Comparison of ENCODE assay signal across 13 cellular contexts in the genomic region with DNA sequence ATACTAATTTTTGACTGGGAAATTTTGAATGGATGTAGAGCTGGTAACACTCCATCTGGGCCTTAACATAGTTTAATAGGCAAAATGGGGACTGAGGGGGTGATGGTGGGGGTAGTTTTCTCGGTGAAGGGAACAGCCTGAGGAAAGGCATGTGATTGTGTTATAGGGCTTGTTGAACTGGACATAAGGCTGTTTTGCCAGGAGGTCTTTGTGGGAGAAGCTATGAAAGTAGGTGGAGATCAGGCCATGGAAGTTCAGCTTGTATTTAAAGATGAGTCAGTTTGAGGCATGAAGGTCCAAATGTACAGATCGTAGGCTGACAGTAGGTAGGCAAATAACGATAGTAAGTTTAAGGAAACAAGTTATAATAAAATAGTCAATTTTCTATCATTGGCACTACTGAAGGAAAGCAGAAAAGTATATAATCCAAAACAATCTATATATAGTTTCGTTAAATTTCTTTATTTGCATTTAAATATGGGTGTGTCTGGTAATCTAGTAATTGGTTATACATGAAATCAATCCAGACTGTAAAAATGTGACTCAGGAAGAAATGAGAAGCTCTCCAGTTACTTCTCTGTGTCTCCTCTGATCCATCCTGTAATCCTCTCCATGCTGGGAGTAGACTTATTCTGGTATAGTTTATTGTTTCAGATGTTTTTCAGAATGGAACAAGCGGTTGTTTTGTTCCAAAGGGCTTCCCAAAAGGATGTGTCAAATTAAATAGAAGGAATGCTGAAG. TPM values are rescaled to one million over a fixed set of nuclear protein-coding genes. Genes with fewer than 3 reads are reported as not detected.
DNase-seq lines count a peak whose midpoint lies in the region; ATAC-seq and TF ChIP-seq lines count a peak whose summit lies in the region.
"Had no signal": no experiment of that assay in that cellular context is flagged by ENCODE, and none has a peak within 500 bp of the region (broad histone marks: within the 10 kb centered on the region; RNA-seq: fewer than 3 reads in every experiment).

No MANE protein-coding gene starts in this region.

- no peaks in the 10 kb centered on the region for H3K9me3 Mint-ChIP-seq in activated CD4-positive, alpha-beta memory T cell treated with anti-CD3 and anti-CD28 coated beads, Interleukin-2, amount 10 ng/mL, durations not matched to agents 7 days and 5 days
- no peaks in the 10 kb centered on the region for H3K9me3 Mint-ChIP-seq in activated CD4-positive, alpha-beta memory T cell treated with anti-CD3 and anti-CD28 coated beads for 36 hours
- H3K9me3 Mint-ChIP-seq in dendritic cell treated with granulocyte-macrophage colony-stimulating factor and Interleukin-4, amounts not matched to agents 40 ng/mL and 50 ng/mL, for 4 days = no peaks in the 10 kb centered on the region
- H3K9me3 Mint-ChIP-seq in osteocyte (ENCODE audit: unreplicated experiment) = no peaks in the 10 kb centered on the region

- ATAC-seq in HG03442 (IDR thresholded peaks at IDR 0.05; ENCODE audit: unreplicated experiment) = no peak

- H3K4me3 Mint-ChIP-seq in activated CD4-positive, alpha-beta memory T cell treated with anti-CD3 and anti-CD28 coated beads, Interleukin-2, amount 10 ng/mL, durations not matched to agents 7 days and 5 days = peak overlapping the region; percentile 10
- H3K4me3 Mint-ChIP-seq in activated CD4-positive, alpha-beta memory T cell treated with anti-CD3 and anti-CD28 coated beads for 36 hours = no peak overlapping the region
- H3K4me3 Mint-ChIP-seq in dendritic cell treated with granulocyte-macrophage colony-stimulating factor and Interleukin-4, amounts not matched to agents 40 ng/mL and 50 ng/mL, for 4 days = no peak overlapping the region
- peak overlapping the region; percentile 7 for H3K4me3 Mint-ChIP-seq in osteocyte (ENCODE audit: unreplicated experiment)

- no peak for DNase-seq in activated CD4-positive, alpha-beta memory T cell treated with anti-CD3 and anti-CD28 coated beads, Interleukin-2, amount 10 ng/mL, durations not matched to agents 7 days and 5 days
- no peak for DNase-seq in activated CD4-positive, alpha-beta memory T cell treated with anti-CD3 and anti-CD28 coated beads for 36 hours
- DNase-seq in MG63 (no peak), osteocyte (ENCODE audit: extremely low spot score, unreplicated experiment) (no peak), KBM-7 (no peak)
- DNase-seq in stimulated activated naive CD4-positive, alpha-beta T cell (lab: John Stamatoyannopoulos, UW) = no peak
- DNase-seq: activated CD4-positive, alpha-beta T cell treated with anti-CD3 and anti-CD28 coated beads for 1 hour; dermis blood vessel endothelial cell; NCI-H526; spleen had no signal

- CTCF ChIA-PET in activated CD4-positive, alpha-beta memory T cell treated with anti-CD3 and anti-CD28 coated beads, Interleukin-2, amount 10 ng/mL, durations not matched to agents 7 days and 5 days (lab: Charles Lee) = interaction anchor here (1.5 to 2.1 kb wide), 2 partner anchors 29 to 91 kb away, joined by 3 to 8 read pairs; a partner anchor contains a TSS
- CTCF ChIA-PET in activated CD4-positive, alpha-beta memory T cell treated with anti-CD3 and anti-CD28 coated beads for 36 hours (lab: Charles Lee) = interaction anchor here (1.5 to 3.7 kb wide), 2 partner anchors 35 to 92 kb away, joined by 3 to 31 read pairs; a partner anchor contains a TSS

- POLR2A ChIA-PET in activated CD4-positive, alpha-beta memory T cell treated with anti-CD3 and anti-CD28 coated beads, Interleukin-2, amount 10 ng/mL, durations not matched to agents 7 days and 5 days (lab: Charles Lee) = interaction anchor here (0.6 to 2.9 kb wide), 2 partner anchors 29 to 92 kb away, joined by 3 to 16 read pairs; a partner anchor contains a TSS
- POLR2A ChIA-PET in activated CD4-positive, alpha-beta memory T cell treated with anti-CD3 and anti-CD28 coated beads for 36 hours (lab: Charles Lee) = interaction anchor here (4.1 kb wide), 1 partner anchor 91 kb away, joined by 69 read pairs; a partner anchor contains a TSS

- H3K36me3 ChIP-seq in MG63 = no peaks in the 10 kb centered on the region
- H3K36me3 ChIP-seq: spleen had no signal

- no peaks in the 10 kb centered on the region for H3K27me3 ChIP-seq in MG63
- H3K27me3 ChIP-seq: SJSA1, spleen had no signal

- in situ Hi-C loops in KBM-7 (cut with MboI; ENCODE audit: low pct_unique_long_range_greater_than_20kb, low sequenced_read_pairs) = no loop called here

- no peaks in the 10 kb centered on the region for H3K27me3 Mint-ChIP-seq in activated CD4-positive, alpha-beta memory T cell treated with anti-CD3 and anti-CD28 coated beads, Interleukin-2, amount 10 ng/mL, durations not matched to agents 7 days and 5 days
- H3K27me3 Mint-ChIP-seq in activated CD4-positive, alpha-beta memory T cell treated with anti-CD3 and anti-CD28 coated beads for 36 hours = no peaks in the 10 kb centered on the region
- no peaks in the 10 kb centered on the region for H3K27me3 Mint-ChIP-seq in dendritic cell treated with granulocyte-macrophage colony-stimulating factor and Interleukin-4, amounts not matched to agents 40 ng/mL and 50 ng/mL, for 4 days
- no peaks in the 10 kb centered on the region for H3K27me3 Mint-ChIP-seq in osteocyte (ENCODE audit: unreplicated experiment)

- intact Hi-C loops in activated CD4-positive, alpha-beta memory T cell treated with anti-CD3 and anti-CD28 coated beads for 36 hours (cut with micrococcal nuclease) = loop anchor here (5.0 to 10.0 kb wide), 4 partner anchors 670 to 1552 kb away; a partner anchor contains a TSS
- intact Hi-C loops in dendritic cell treated with granulocyte-macrophage colony-stimulating factor and Interleukin-4, amounts not matched to agents 40 ng/mL and 50 ng/mL, for 4 days (cut with micrococcal nuclease) = loop anchor here (5.0 to 10.0 kb wide), 2 partner anchors 93 to 1550 kb away; a partner anchor contains a TSS

- H3K4me3 ChIP-seq in MG63 = peak overlapping the region; percentile 10; the same call in 1 of the 2 replicates
- H3K4me3 ChIP-seq: SJSA1, spleen had no signal

- H3K9me3 ChIP-seq in MG63 = no peaks in the 10 kb centered on the region
- H3K9me3 ChIP-seq: SJSA1, spleen had no signal

- H3K4me1 Mint-ChIP-seq in activated CD4-positive, alpha-beta memory T cell treated with anti-CD3 and anti-CD28 coated beads, Interleukin-2, amount 10 ng/mL, durations not matched to agents 7 days and 5 days = peaks cover 64% of the 10 kb centered on the region
- peaks cover 66% of the 10 kb centered on the region for H3K4me1 Mint-ChIP-seq in activated CD4-positive, alpha-beta memory T cell treated with anti-CD3 and anti-CD28 coated beads for 36 hours (ENCODE audit: low read depth)
- H3K4me1 Mint-ChIP-seq in dendritic cell treated with granulocyte-macrophage colony-stimulating factor and Interleukin-4, amounts not matched to agents 40 ng/mL and 50 ng/mL, for 4 days (ENCODE audit: low read depth) = peaks cover 45% of the 10 kb centered on the region
- H3K4me1 Mint-ChIP-seq in osteocyte (ENCODE audit: unreplicated experiment) = peaks cover 34% of the 10 kb centered on the region

- TF ChIP-seq CTCF in osteocyte (IDR thresholded peaks at IDR 0.05) = no peak

- H3K27ac Mint-ChIP-seq in activated CD4-positive, alpha-beta memory T cell treated with anti-CD3 and anti-CD28 coated beads, Interleukin-2, amount 10 ng/mL, durations not matched to agents 7 days and 5 days = no peak overlapping the region
- H3K27ac Mint-ChIP-seq in activated CD4-positive, alpha-beta memory T cell treated with anti-CD3 and anti-CD28 coated beads for 36 hours = no peak overlapping the region
- peak overlapping the region; percentile 13 for H3K27ac Mint-ChIP-seq in dendritic cell treated with granulocyte-macrophage colony-stimulating factor and Interleukin-4, amounts not matched to agents 40 ng/mL and 50 ng/mL, for 4 days
- H3K27ac Mint-ChIP-seq in osteocyte (ENCODE audit: unreplicated experiment) = peak overlapping the region; percentile 17

- peaks cover 10% of the 10 kb centered on the region for H3K36me3 Mint-ChIP-seq in activated CD4-positive, alpha-beta memory T cell treated with anti-CD3 and anti-CD28 coated beads, Interleukin-2, amount 10 ng/mL, durations not matched to agents 7 days and 5 days (ENCODE audit: low read depth)
- H3K36me3 Mint-ChIP-seq in activated CD4-positive, alpha-beta memory T cell treated with anti-CD3 and anti-CD28 coated beads for 36 hours = peaks cover 4% of the 10 kb centered on the region
- peaks cover 15% of the 10 kb centered on the region for H3K36me3 Mint-ChIP-seq in dendritic cell treated with granulocyte-macrophage colony-stimulating factor and Interleukin-4, amounts not matched to agents 40 ng/mL and 50 ng/mL, for 4 days (ENCODE audit: low read depth)
- H3K36me3 Mint-ChIP-seq in osteocyte (ENCODE audit: unreplicated experiment) = no peaks in the 10 kb centered on the region

RNA-seq across cellular contexts. Expression of a gene that starts 2.8 kb away (rescaled TPM):
- 10 to 100 TPM; 30.8 to 32.1 TPM for total RNA-seq in activated CD4-positive, alpha-beta memory T cell treated with anti-CD3 and anti-CD28 coated beads, Interleukin-2, amount 10 ng/mL, durations not matched to agents 7 days and 5 days
- total RNA-seq in activated CD4-positive, alpha-beta memory T cell treated with anti-CD3 and anti-CD28 coated beads for 36 hours = 10 to 100 TPM; 37.4 to 37.8 TPM
- 55.7 TPM in 2 replicates for total RNA-seq in MG63 (2014; rRNA removed; shearing (Covaris generic); ENCODE audit: low replicate concordance)
- total RNA-seq in osteocyte = 39.0 and 42.1 TPM in 2 replicates

Comparison
In these comparisons a context has a peak if more than half of its experiments do, and no peak if none do; other contexts are left out.
1. H3K4me3 Mint-ChIP-seq: peak in activated CD4-positive, alpha-beta memory T cell treated with anti-CD3 and anti-CD28 coated beads, Interleukin-2, amount 10 ng/mL, durations not matched to agents 7 days and 5 days (single experiment) and osteocyte (single experiment); none in activated CD4-positive, alpha-beta memory T cell treated with anti-CD3 and anti-CD28 coated beads for 36 hours (single experiment) and dendritic cell treated with granulocyte-macrophage colony-stimulating factor and Interleukin-4, amounts not matched to agents 40 ng/mL and 50 ng/mL, for 4 days (single experiment).
2. H3K27ac Mint-ChIP-seq: peak in dendritic cell treated with granulocyte-macrophage colony-stimulating factor and Interleukin-4, amounts not matched to agents 40 ng/mL and 50 ng/mL, for 4 days (single experiment) and osteocyte (single experiment); none in activated CD4-positive, alpha-beta memory T cell treated with anti-CD3 and anti-CD28 coated beads, Interleukin-2, amount 10 ng/mL, durations not matched to agents 7 days and 5 days (single experiment) and activated CD4-positive, alpha-beta memory T cell treated with anti-CD3 and anti-CD28 coated beads for 36 hours (single experiment).